In genomic region chr1:50333595-50333974, GRCh38 we compare ENCODE assay signal across 1 cellular context.
TF ChIP-seq lines count a peak whose summit lies in the region.

No MANE protein-coding gene starts in this region.

TF ChIP-seq in HepG2, 621 proteins besides CTCF, POLR2A, EP300 and RAD21 (continued from another document and continues in another):
- TF ChIP-seq PRDM15 (CRISPR knock-in tag; IDR thresholded peaks at IDR 0.05) = no peak
- no peak for TF ChIP-seq ETS1 (CRISPR knock-in tag; IDR thresholded peaks at IDR 0.05)
- TF ChIP-seq ZNF234 (CRISPR knock-in tag; conservative IDR thresholded peaks at IDR 0.05) = no peak
- no peak for TF ChIP-seq ZSCAN5A (CRISPR knock-in tag; IDR thresholded peaks at IDR 0.05; ENCODE audit: borderline replicate concordance)
- TF ChIP-seq E2F1 (CRISPR knock-in tag; IDR thresholded peaks at IDR 0.05) = no peak
- peak; percentile 25; the same call in 1 of the 2 replicates for TF ChIP-seq ZNF687 (CRISPR knock-in tag; IDR thresholded peaks at IDR 0.05)
- no peak for TF ChIP-seq IRF1 (CRISPR knock-in tag; IDR thresholded peaks at IDR 0.05; ENCODE audit: low read depth)
- no peak for TF ChIP-seq ZNF770 (CRISPR knock-in tag; IDR thresholded peaks at IDR 0.05)
- TF ChIP-seq MLXIP (CRISPR knock-in tag; IDR thresholded peaks at IDR 0.05; ENCODE audit: borderline replicate concordance) = no peak
- TF ChIP-seq ZNF225 (CRISPR knock-in tag; IDR thresholded peaks at IDR 0.05) = no peak
- TF ChIP-seq TMF1 (CRISPR knock-in tag; IDR thresholded peaks at IDR 0.05; ENCODE audit: low read depth) = no peak
- TF ChIP-seq ZNF713 (CRISPR knock-in tag; IDR thresholded peaks at IDR 0.05) = no peak
- no peak for TF ChIP-seq HOXA7 (CRISPR knock-in tag; IDR thresholded peaks at IDR 0.05)
- TF ChIP-seq FOXC1 (CRISPR knock-in tag; IDR thresholded peaks at IDR 0.05; ENCODE audit: borderline replicate concordance) = no peak
- TF ChIP-seq HNF1B (CRISPR knock-in tag; IDR thresholded peaks at IDR 0.05) = no peak
- no peak for TF ChIP-seq MLLT10 (CRISPR knock-in tag; IDR thresholded peaks at IDR 0.05)
- no peak for TF ChIP-seq AKNA (CRISPR knock-in tag; IDR thresholded peaks at IDR 0.05; ENCODE audit: borderline replicate concordance)
- no peak for TF ChIP-seq GTF2F1 (IDR thresholded peaks at IDR 0.05; ENCODE audit: low read length)
